ENCODE assay signal across 1 cellular context in the genomic region with DNA sequence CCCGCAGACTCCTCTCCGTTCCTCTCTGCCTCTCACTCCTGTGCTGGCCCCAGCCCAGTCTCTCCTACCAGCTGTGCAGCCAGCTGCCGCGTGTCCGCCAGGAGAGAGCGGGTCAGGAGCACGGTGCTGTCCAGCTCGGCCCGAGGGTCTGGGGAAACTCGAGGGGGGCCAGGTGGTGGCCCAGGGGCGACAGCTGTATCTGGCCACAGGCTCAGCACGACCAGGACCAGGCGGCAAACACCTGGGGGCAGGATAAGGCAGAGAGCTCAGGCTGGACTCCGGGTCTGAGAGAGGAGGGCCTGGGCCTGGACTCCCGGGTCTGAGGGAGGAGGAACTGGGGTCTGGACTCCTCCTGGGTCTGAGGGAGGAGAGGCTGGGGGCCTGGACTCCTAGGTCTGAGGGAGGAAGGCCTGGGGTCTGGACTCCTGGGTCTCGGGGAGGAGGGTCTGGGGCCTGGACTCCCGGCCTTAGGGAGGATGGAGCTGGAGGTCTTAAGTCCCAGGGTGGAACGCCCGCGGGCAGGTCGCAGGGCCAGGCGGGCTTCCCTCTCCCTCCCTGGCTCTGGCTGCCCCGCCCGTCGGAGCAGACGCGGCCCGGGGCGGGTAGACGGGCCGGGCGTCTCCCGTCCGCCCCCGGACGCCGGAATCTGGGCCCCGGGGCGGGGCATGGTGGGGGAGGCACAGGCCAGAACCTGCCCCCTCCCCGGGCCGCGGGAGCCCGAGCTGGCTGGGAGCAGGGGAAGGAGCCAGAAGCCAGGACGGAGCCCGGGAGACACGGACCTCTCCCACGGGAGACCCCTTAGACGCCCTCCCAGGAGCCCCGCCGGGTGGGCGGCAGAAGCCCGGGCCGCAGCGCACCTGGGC.
TF ChIP-seq lines count a peak whose summit lies in the region.

No MANE protein-coding gene starts in this region.

TF ChIP-seq in H1, 55 proteins besides CTCF, POLR2A, EP300 and RAD21:
- TF ChIP-seq ZNF274 (IDR thresholded peaks at IDR 0.05; ENCODE audit: borderline replicate concordance, extremely low read depth, low read length) (no peak), YY1 (IDR thresholded peaks at IDR 0.05; ENCODE audit: low read depth, low read length) (no peak), SIX5 (IDR thresholded peaks at IDR 0.05; ENCODE audit: low read depth, low read length) (no peak), POU5F1 (IDR thresholded peaks at IDR 0.05; ENCODE audit: low read depth, low read length) (no peak), CHD2 (IDR thresholded peaks at IDR 0.05; ENCODE audit: low read length) (no peak), PHF8 (conservative IDR thresholded peaks at IDR 0.05; ENCODE audit: low read depth, low read length) (no peak), HDAC6 (IDR thresholded peaks at IDR 0.05; ENCODE audit: low read depth, low read length) (no peak), EGR1 (IDR thresholded peaks at IDR 0.05; ENCODE audit: borderline replicate concordance, low read depth, low read length) (peak; percentile 87), CTBP2 (IDR thresholded peaks at IDR 0.05; ENCODE audit: borderline replicate concordance, insufficient read depth, insufficient read length, low read length) (no peak), TBP (IDR thresholded peaks at IDR 0.05; ENCODE audit: low read depth, low read length) (no peak), KDM4A (IDR thresholded peaks at IDR 0.05; ENCODE audit: low read depth, low read length, severe bottlenecking) (peak; percentile 61), CBX8 (IDR thresholded peaks at IDR 0.05; ENCODE audit: borderline replicate concordance, low read depth, low read length) (no peak), KDM1A (IDR thresholded peaks at IDR 0.05; ENCODE audit: borderline replicate concordance, low read length) (no peak), HDAC2 (IDR thresholded peaks at IDR 0.05; ENCODE audit: borderline replicate concordance in 1 of 2, low read depth in 2 of 2, low read length in 2 of 2) (0 out of 4 replicates have a peak, but pooled peaks of 1 of the 2 experiments have one; percentile 2), KDM5A (IDR thresholded peaks at IDR 0.05; ENCODE audit: low read length) (no peak), MAX (IDR thresholded peaks at IDR 0.05) (0 out of 2 replicates have a peak, but pooled peaks have one; percentile 18), E2F6 (IDR thresholded peaks at IDR 0.05) (no peak)
